ENCODE assay signal across 15 cellular contexts in genomic region chr16:85112364-85112763, GRCh38. TPM values are rescaled to one million over a fixed set of nuclear protein-coding genes. Genes with fewer than 3 reads are reported as not detected.
DNase-seq lines count a peak whose midpoint lies in the region; ATAC-seq, FAIRE-seq and TF ChIP-seq lines count a peak whose summit lies in the region.
"Had no signal": no experiment of that assay in that cellular context is flagged by ENCODE, and none has a peak within 500 bp of the region (broad histone marks: within the 10 kb centered on the region; RNA-seq: fewer than 3 reads in every experiment).

Gene CIBAR2 (minus strand): TSS chr16:85112472. CDS start chr16:85112352, 120 bp downstream.

- no peak for TF ChIP-seq CTCF in astrocyte (IDR thresholded peaks at IDR 0.05; ENCODE audit: insufficient read depth, low read depth, low read length)

- H3K27ac ChIP-seq in astrocyte (ENCODE audit: low read depth, low read length): no peak within 1 kb of the TSS
- H3K27ac ChIP-seq: pancreas had no signal

- H3K9me3 Mint-ChIP-seq in IgD-negative memory B cell: no peaks in the 10 kb centered on the region
- no peaks in the 10 kb centered on the region for H3K9me3 Mint-ChIP-seq in astrocyte (ENCODE audit: unreplicated experiment)
- H3K9me3 Mint-ChIP-seq in naive thymus-derived CD8-positive, alpha-beta T cell: no peaks in the 10 kb centered on the region
- H3K9me3 Mint-ChIP-seq: activated T-cell treated with anti-CD3 and anti-CD28 coated beads, Interleukin-2, amount 50 U/mL, for 4 hours had no signal

- peak in 2 of 3 experiments; percentile 83 to 91 for DNase-seq in NCI-H1417 (lab: John Stamatoyannopoulos, UW)
- DNase-seq in NCI-H1417 treated with DMSO at 0.1 percent for 48 hours (lab: John Stamatoyannopoulos, UW): no peak
- no peak for DNase-seq in astrocyte (ENCODE audit: low read depth)
- DNase-seq in naive thymus-derived CD8-positive, alpha-beta T cell: no peak
- no peak for DNase-seq in effector CD4-positive, alpha-beta T cell
- no peak for DNase-seq in H4 (ENCODE audit: low spot score)
- DNase-seq: activated T-cell treated with anti-CD3 and anti-CD28 coated beads, Interleukin-2, amount 50 U/mL, for 4 hours; anterior cingulate cortex; dermis blood vessel endothelial cell; NCI-H187 treated with DMSO at 0.1 percent for 48 hours; pancreas; SW 1271 had no signal

- H3K27ac Mint-ChIP-seq in IgD-negative memory B cell (peak within 1 kb of the TSS in 2 of 3 donors; percentile 46 to 76), astrocyte (ENCODE audit: unreplicated experiment) (peak within 1 kb of the TSS; percentile 58)
- H3K27ac Mint-ChIP-seq in naive thymus-derived CD8-positive, alpha-beta T cell: peak within 1 kb of the TSS in 8 of 10 donors; percentile 11 to 85 (median 48)

- H3K27me3 Mint-ChIP-seq in IgD-negative memory B cell (no peaks in the 10 kb centered on the region), astrocyte (ENCODE audit: low read depth, unreplicated experiment) (peaks cover 29% of the 10 kb centered on the region)
- H3K27me3 Mint-ChIP-seq in naive thymus-derived CD8-positive, alpha-beta T cell: no peaks in the 10 kb centered on the region

- POLR2A ChIA-PET in naive thymus-derived CD8-positive, alpha-beta T cell (lab: Charles Lee): no interaction called here

- no peak for FAIRE-seq in astrocyte (lab: Jason Lieb, UNC)
- FAIRE-seq: D721Med, pancreas had no signal

- H3K4me1 ChIP-seq in astrocyte (ENCODE audit: insufficient read depth, low read length): no peaks in the 10 kb centered on the region
- H3K4me1 ChIP-seq: pancreas had no signal

- H3K36me3 ChIP-seq in astrocyte (ENCODE audit: insufficient read depth, low read length): no peaks in the 10 kb centered on the region
- H3K36me3 ChIP-seq: pancreas had no signal

- no peak within 1 kb of the TSS for H3K4me3 ChIP-seq in astrocyte (ENCODE audit: insufficient read depth, low read depth, low read length)
- H3K4me3 ChIP-seq: pancreas had no signal

- no peaks in the 10 kb centered on the region for H3K9me3 ChIP-seq in astrocyte (ENCODE audit: insufficient read depth, low read depth, low read length)
- H3K9me3 ChIP-seq: pancreas had no signal

- ATAC-seq in naive thymus-derived CD8-positive, alpha-beta T cell: no peak
- no peak for ATAC-seq in GM19035 (IDR thresholded peaks at IDR 0.05; ENCODE audit: unreplicated experiment)
- ATAC-seq: activated T-cell treated with anti-CD3 and anti-CD28 coated beads, Interleukin-2, amount 50 U/mL, for 4 hours had no signal

- H3K4me3 Mint-ChIP-seq in IgD-negative memory B cell (peak within 1 kb of the TSS in 2 of 4 donors; percentile 31 to 47), astrocyte (ENCODE audit: unreplicated experiment) (no peak within 1 kb of the TSS)
- H3K4me3 Mint-ChIP-seq in naive thymus-derived CD8-positive, alpha-beta T cell: no peak within 1 kb of the TSS
- H3K4me3 Mint-ChIP-seq: activated T-cell treated with anti-CD3 and anti-CD28 coated beads, Interleukin-2, amount 50 U/mL, for 4 hours had no signal

- H3K9ac ChIP-seq in astrocyte (ENCODE audit: low read length): no peak within 1 kb of the TSS

- H3K36me3 Mint-ChIP-seq in IgD-negative memory B cell (peaks cover 1% of the 10 kb centered on the region), astrocyte (ENCODE audit: low read depth, unreplicated experiment) (peaks cover 2% of the 10 kb centered on the region)
- H3K36me3 Mint-ChIP-seq in naive thymus-derived CD8-positive, alpha-beta T cell: no peaks in the 10 kb centered on the region

- H3K4me1 Mint-ChIP-seq in IgD-negative memory B cell (peaks cover 3 to 8% (median 8%) of the 10 kb centered on the region in 3 donors), astrocyte (ENCODE audit: low read depth, unreplicated experiment) (peaks cover 5% of the 10 kb centered on the region)
- H3K4me1 Mint-ChIP-seq in naive thymus-derived CD8-positive, alpha-beta T cell: peaks cover 7 to 13% (median 10%) of the 10 kb centered on the region in 4 donors

- no peaks in the 10 kb centered on the region for H3K27me3 ChIP-seq in astrocyte (ENCODE audit: insufficient read depth, low read length)
- H3K27me3 ChIP-seq: pancreas had no signal

- H2AFZ ChIP-seq in astrocyte (ENCODE audit: low read depth, low read length): peak within 1 kb of the TSS; percentile 25

- H3K4me2 ChIP-seq in astrocyte (ENCODE audit: low read length): no peak within 1 kb of the TSS

- H3K79me2 ChIP-seq in astrocyte (ENCODE audit: insufficient read depth, low read length): no peaks in the 10 kb centered on the region

- no peaks in the 10 kb centered on the region for H4K20me1 ChIP-seq in astrocyte (ENCODE audit: insufficient read depth, low read length)

RNA-seq across cellular contexts. Expression of gene CIBAR2, which starts in this region (rescaled TPM):
- polyA plus RNA-seq in IgD-negative memory B cell: not detected
- total RNA-seq in astrocyte: not detected in 2 replicates
- not detected for total RNA-seq in naive thymus-derived CD8-positive, alpha-beta T cell
- not detected for polyA plus RNA-seq in naive thymus-derived CD8-positive, alpha-beta T cell
- not detected in 2 replicates for total RNA-seq in H4 (2014; rRNA removed; shearing (Covaris generic))
- total RNA-seq: activated T-cell treated with anti-CD3 and anti-CD28 coated beads, Interleukin-2, amount 50 U/mL, for 4 hours; dermis blood vessel endothelial cell; pancreas had no signal

Comparison
In these comparisons a context has a peak if more than half of its experiments do, and no peak if none do; other contexts are left out.
1. DNase-seq: peak in NCI-H1417 (2 of 3); none in NCI-H1417 treated with DMSO at 0.1 percent for 48 hours (single experiment), astrocyte (single experiment), naive thymus-derived CD8-positive, alpha-beta T cell (0 of 10), effector CD4-positive, alpha-beta T cell (single experiment) and H4 (single experiment).
2. Peak in every context shown above with its lines, with median percentiles within 50 percentile points of each other: H3K27ac Mint-ChIP-seq.